8 cellular contexts compared by ENCODE assay signal in the genomic region with DNA sequence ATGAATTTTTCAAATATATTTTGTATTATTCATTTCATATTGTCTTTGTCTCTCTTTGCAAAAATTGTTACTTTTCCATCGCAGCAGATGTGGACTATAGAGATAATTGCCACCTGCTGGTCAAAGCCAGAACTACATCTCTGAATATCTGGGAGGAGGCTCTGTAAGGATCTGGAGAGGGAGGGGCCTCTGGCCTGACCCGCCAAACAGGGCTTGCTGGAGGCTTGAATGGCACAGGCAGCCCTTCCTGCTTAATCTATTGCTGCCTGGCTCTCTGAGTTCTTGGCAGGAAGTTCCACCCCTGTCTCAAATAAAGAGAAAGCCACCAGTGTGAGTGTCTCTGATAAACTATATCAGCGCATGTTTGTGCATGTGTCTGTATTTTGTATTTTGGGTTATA.
A peak's percentile ranks its signal among the peaks of the same experiment; 100 is the strongest.
DNase-seq lines count a peak whose midpoint lies in the region; ATAC-seq and TF ChIP-seq lines count a peak whose summit lies in the region.

No MANE protein-coding gene starts in this region.

- DNase-seq in EL (peak; percentile 86), H4 (ENCODE audit: low spot score) (peak; percentile 79), RKO (ENCODE audit: low spot score) (peak; percentile 91), fibroblast of gingiva (ENCODE audit: low read depth) (peak; percentile 74)
- DNase-seq in activated T-cell treated with anti-CD3 and anti-CD28 coated beads, Interleukin-2, amount 50 U/mL, for 72 hours: peak; percentile 79 to 84
- DNase-seq in stimulated activated naive CD8-positive, alpha-beta T cell treated with anti-CD3 and anti-CD28 coated beads, Interleukin-15, Interleukin-2, amounts not matched to agents 100 U/mL and 50 U/mL, for 24 hours: peak; percentile 77

- peaks cover 14% of the 10 kb centered on the region for H3K27me3 Mint-ChIP-seq in activated T-cell treated with anti-CD3 and anti-CD28 coated beads, Interleukin-2, amount 50 U/mL, for 72 hours (ENCODE audit: low read depth)
- H3K27me3 Mint-ChIP-seq in nephron (ENCODE audit: low read depth): no peaks in the 10 kb centered on the region

- H3K4me3 Mint-ChIP-seq in activated T-cell treated with anti-CD3 and anti-CD28 coated beads, Interleukin-2, amount 50 U/mL, for 72 hours: peak overlapping the region; percentile 44 to 57
- H3K4me3 Mint-ChIP-seq in nephron: peak overlapping the region; percentile 60 to 76 (median 72)

- no peak overlapping the region for H3K27ac Mint-ChIP-seq in activated T-cell treated with anti-CD3 and anti-CD28 coated beads, Interleukin-2, amount 50 U/mL, for 72 hours
- H3K27ac Mint-ChIP-seq in nephron: no peak overlapping the region

- no peaks in the 10 kb centered on the region for H3K9me3 Mint-ChIP-seq in activated T-cell treated with anti-CD3 and anti-CD28 coated beads, Interleukin-2, amount 50 U/mL, for 72 hours
- H3K9me3 Mint-ChIP-seq in nephron: no peaks in the 10 kb centered on the region

- TF ChIP-seq CTCF in LNCAP (IDR thresholded peaks at IDR 0.05) (peak; percentile 46; the same call in 1 of the 2 replicates), nephron (IDR thresholded peaks at IDR 0.05; ENCODE audit: unreplicated experiment in 3 of 3) (peak; percentile 70 to 72 (median 72))

- peaks cover 9% of the 10 kb centered on the region for H3K4me1 Mint-ChIP-seq in activated T-cell treated with anti-CD3 and anti-CD28 coated beads, Interleukin-2, amount 50 U/mL, for 72 hours (ENCODE audit: low read depth)
- no peaks in the 10 kb centered on the region for H3K4me1 Mint-ChIP-seq in nephron

- no peaks in the 10 kb centered on the region for H3K36me3 Mint-ChIP-seq in activated T-cell treated with anti-CD3 and anti-CD28 coated beads, Interleukin-2, amount 50 U/mL, for 72 hours (ENCODE audit: insufficient read depth in 2 of 2)
- no peaks in the 10 kb centered on the region for H3K36me3 Mint-ChIP-seq in nephron (ENCODE audit: low read depth)

- peak; percentile 100 for ATAC-seq in activated T-cell treated with anti-CD3 and anti-CD28 coated beads, Interleukin-2, amount 50 U/mL, for 72 hours (replicated peaks in 1 of 2)
- ATAC-seq in stimulated activated naive CD8-positive, alpha-beta T cell treated with anti-CD3 and anti-CD28 coated beads, Interleukin-15, Interleukin-2, amounts not matched to agents 100 U/mL and 50 U/mL, for 24 hours: peak; percentile 100

Comparison
In these comparisons a context has a peak if more than half of its experiments do, and no peak if none do; other contexts are left out.
1. Peak in every context shown above with its lines: DNase-seq and ATAC-seq.